Comparison of ENCODE assay signal across 8 cellular contexts in genomic region chr18:35040988-35041751, GRCh38. TPM values are rescaled to one million over a fixed set of nuclear protein-coding genes. Genes with fewer than 3 reads are reported as not detected.
A peak's percentile ranks its signal among the peaks of the same experiment; 100 is the strongest.
DNase-seq lines count a peak whose midpoint lies in the region; ATAC-seq and TF ChIP-seq lines count a peak whose summit lies in the region.

Gene MAPRE2 (plus strand): TSS chr18:35041413. CDS start chr18:35041540, 127 bp downstream.

- no peaks in the 10 kb centered on the region for H3K27me3 ChIP-seq in SK-N-SH (ENCODE audit: insufficient read depth)

- peaks cover 36% of the 10 kb centered on the region for H3K79me2 ChIP-seq in SK-N-SH (ENCODE audit: insufficient read depth)

- POLR2A ChIA-PET in SK-N-SH (lab: Yijun Ruan, JAX): interaction anchor here (0.6 to 2.1 kb wide), 9 partner anchors 10 to 419 kb away, joined by 3 to 13 read pairs (median 4); partner anchors contain the start of gene ZNF24

- no peaks in the 10 kb centered on the region for H3F3A ChIP-seq in SK-N-SH (replicated peaks; ENCODE audit: insufficient read depth)

- peak within 1 kb of the TSS; percentile 87 for H2AFZ ChIP-seq in SK-N-SH (ENCODE audit: low read depth)

- peak within 1 kb of the TSS; percentile 81 for H3K9ac ChIP-seq in SK-N-SH

- H3K4me3 Mint-ChIP-seq in activated naive CD4-positive, alpha-beta T cell treated with anti-CD3 and anti-CD28 coated beads, Interleukin-2, amount 50 U/mL, for 24 hours: peak within 1 kb of the TSS; percentile 97

- H3K4me1 ChIP-seq in SK-N-SH (ENCODE audit: control insufficient read depth in 1 of 2, insufficient read depth in 2 of 2, low read depth in 1 of 2, low read length in 1 of 2): peaks cover 20 to 25% of the 10 kb centered on the region in 2 experiments; a peak in 3 of 4 replicates

- H4K20me1 ChIP-seq in SK-N-SH (ENCODE audit: insufficient read depth): no peaks in the 10 kb centered on the region

- peak within 1 kb of the TSS; percentile 96 for H3K4me2 ChIP-seq in SK-N-SH

- H3K9me3 ChIP-seq in SK-N-SH: no peaks in the 10 kb centered on the region

- H3K9me3 Mint-ChIP-seq in activated naive CD4-positive, alpha-beta T cell treated with anti-CD3 and anti-CD28 coated beads, Interleukin-2, amount 50 U/mL, for 24 hours: no peaks in the 10 kb centered on the region

- H3K4me3 ChIP-seq in SK-N-SH (ENCODE audit: low read depth in 2 of 2, low read length in 1 of 2): peak within 1 kb of the TSS; percentile 67 to 99

- no peaks in the 10 kb centered on the region for H3K36me3 ChIP-seq in SK-N-SH (replicated peaks in 1 of 2; ENCODE audit: control insufficient read depth in 1 of 2, insufficient read depth in 2 of 2, low read length in 1 of 2)

- no peak for TF ChIP-seq CTCF in SK-N-SH (IDR thresholded peaks at IDR 0.05)

- peak; percentile 95 for DNase-seq in GM04504 (ENCODE audit: low read depth)
- DNase-seq in NCI-H1048 (lab: John Stamatoyannopoulos, UW): peak; percentile 97
- peak; percentile 95 for DNase-seq in SK-N-SH
- peak; percentile 97 for DNase-seq in globus pallidus (ENCODE audit: low spot score)
- peak; percentile 97 for DNase-seq in occipital lobe (lab: John Stamatoyannopoulos, UW)

- CTCF ChIA-PET in SK-N-SH (lab: Yijun Ruan, JAX): interaction anchor here (0.9 to 3.8 kb wide), 19 partner anchors 9 to 226 kb away, joined by 3 to 18 read pairs (median 5); no protein-coding TSS in a partner anchor

- H3K27me3 Mint-ChIP-seq in activated naive CD4-positive, alpha-beta T cell treated with anti-CD3 and anti-CD28 coated beads, Interleukin-2, amount 50 U/mL, for 24 hours: no peaks in the 10 kb centered on the region

- H3K27ac Mint-ChIP-seq in activated naive CD4-positive, alpha-beta T cell treated with anti-CD3 and anti-CD28 coated beads, Interleukin-2, amount 50 U/mL, for 24 hours: peak within 1 kb of the TSS; percentile 98

- ATAC-seq in HG02571 (IDR thresholded peaks at IDR 0.05; ENCODE audit: unreplicated experiment): peak; percentile 84

- peaks cover 65% of the 10 kb centered on the region for H3K4me1 Mint-ChIP-seq in activated naive CD4-positive, alpha-beta T cell treated with anti-CD3 and anti-CD28 coated beads, Interleukin-2, amount 50 U/mL, for 24 hours

- TF ChIP-seq RAD21 in SK-N-SH (IDR thresholded peaks at IDR 0.05; ENCODE audit: low read length): peak; percentile 29

- peak within 1 kb of the TSS; percentile 79 to 98 for H3K27ac ChIP-seq in SK-N-SH (ENCODE audit: low read depth in 2 of 2, low read length in 1 of 2)
- H3K27ac ChIP-seq in temporal lobe (ENCODE audit: low read depth, low read length): peak within 1 kb of the TSS; percentile 95

- H3K36me3 Mint-ChIP-seq in activated naive CD4-positive, alpha-beta T cell treated with anti-CD3 and anti-CD28 coated beads, Interleukin-2, amount 50 U/mL, for 24 hours: no peaks in the 10 kb centered on the region

- H3K9me2 ChIP-seq in SK-N-SH: no peaks in the 10 kb centered on the region

- under 1% methylated on average over 38 of the region's 52 CpGs for WGBS in SK-N-SH (ENCODE audit: low lambda C conversion rate)

- TF ChIP-seq EP300 in SK-N-SH (IDR thresholded peaks at IDR 0.05; ENCODE audit: borderline replicate concordance in 1 of 2, low read depth in 1 of 2, low read length in 1 of 2): peak in 1 of 2 experiments; percentile 51; a peak in 1 of 4 replicates

TF ChIP-seq in SK-N-SH, 30 proteins besides CTCF, POLR2A, EP300 and RAD21:
- no peak for TF ChIP-seq RXRA (IDR thresholded peaks at IDR 0.05; ENCODE audit: borderline replicate concordance, low read depth)
- TF ChIP-seq FOXJ3 (CRISPR knock-in tag; IDR thresholded peaks at IDR 0.05): peak; percentile 91; the same call in 1 of the 2 replicates
- peak; percentile 83; the same call in 1 of the 2 replicates for TF ChIP-seq TAF1 (IDR thresholded peaks at IDR 0.05; ENCODE audit: borderline replicate concordance, low read depth, low read length)
- TF ChIP-seq, protein P1, sequence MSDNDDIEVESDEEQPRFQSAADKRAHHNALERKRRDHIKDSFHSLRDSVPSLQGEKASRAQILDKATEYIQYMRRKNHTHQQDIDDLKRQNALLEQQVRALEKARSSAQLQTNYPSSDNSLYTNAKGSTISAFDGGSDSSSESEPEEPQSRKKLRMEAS (IDR thresholded peaks at IDR 0.05; ENCODE audit: low read depth): peak; percentile 86
- TF ChIP-seq CHD2 (IDR thresholded peaks at IDR 0.05; ENCODE audit: low read length, partially characterized antibody): peak; percentile 83
- TF ChIP-seq EZH2phosphoT487 (IDR thresholded peaks at IDR 0.05; ENCODE audit: borderline replicate concordance, low read depth): no peak
- no peak for TF ChIP-seq ELF1 (IDR thresholded peaks at IDR 0.05)
- TF ChIP-seq RCOR1 (IDR thresholded peaks at IDR 0.05; ENCODE audit: low read length): peak; percentile 76
- TF ChIP-seq SIN3A (IDR thresholded peaks at IDR 0.05; ENCODE audit: borderline replicate concordance, low read depth, low read length): 0 out of 2 replicates have a peak, but pooled peaks have one; percentile 66
- no peak for TF ChIP-seq TEAD4 (IDR thresholded peaks at IDR 0.05; ENCODE audit: borderline replicate concordance, insufficient read depth)
- TF ChIP-seq USF2 (IDR thresholded peaks at IDR 0.05; ENCODE audit: borderline replicate concordance, low read depth, low read length): peak; percentile 87
- TF ChIP-seq TCF12 (IDR thresholded peaks at IDR 0.05): peak; percentile 22
- TF ChIP-seq, protein P2, sequence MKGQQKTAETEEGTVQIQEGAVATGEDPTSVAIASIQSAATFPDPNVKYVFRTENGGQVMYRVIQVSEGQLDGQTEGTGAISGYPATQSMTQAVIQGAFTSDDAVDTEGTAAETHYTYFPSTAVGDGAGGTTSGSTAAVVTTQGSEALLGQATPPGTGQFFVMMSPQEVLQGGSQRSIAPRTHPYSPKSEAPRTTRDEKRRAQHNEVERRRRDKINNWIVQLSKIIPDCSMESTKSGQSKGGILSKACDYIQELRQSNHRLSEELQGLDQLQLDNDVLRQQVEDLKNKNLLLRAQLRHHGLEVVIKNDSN (IDR thresholded peaks at IDR 0.05; ENCODE audit: borderline replicate concordance, low read depth): peak; percentile 98
- TF ChIP-seq MXI1 (IDR thresholded peaks at IDR 0.05; ENCODE audit: low read depth, low read length): peak; percentile 97
- TF ChIP-seq YY1 (IDR thresholded peaks at IDR 0.05; ENCODE audit: low read depth): no peak
- peak; percentile 88 for TF ChIP-seq POLR2AphosphoS5 (IDR thresholded peaks at IDR 0.05; ENCODE audit: low read depth, low read length)
- TF ChIP-seq SMC3 (IDR thresholded peaks at IDR 0.05; ENCODE audit: low read depth, low read length): no peak
- TF ChIP-seq RFX5 (IDR thresholded peaks at IDR 0.05; ENCODE audit: low read length): peak; percentile 94
TF ChIP-seq in SK-N-SH: peak in this region for 12.

RNA-seq across cellular contexts. Expression of gene MAPRE2, which starts in this region (rescaled TPM):
- 11.5 and 14.1 TPM in 2 replicates for polyA plus RNA-seq in SK-N-SH (2012; rRNA removed)
- polyA plus RNA-seq in SK-N-SH (2012; cell fraction: cytosol; rRNA removed): 13.3 and 17.5 TPM in 2 replicates
- polyA plus RNA-seq in SK-N-SH (2012; cell fraction: nucleus; rRNA removed): 8.0 and 9.7 TPM in 2 replicates
- 68.0 TPM for total RNA-seq in occipital lobe
- total RNA-seq in temporal lobe: 82.4 TPM

Comparison
In these comparisons a context has a peak if more than half of its experiments do, and no peak if none do; other contexts are left out.
1. Peak in every context shown above with its lines: DNase-seq, ATAC-seq, H3K4me3 ChIP-seq and H3K27ac ChIP-seq.